1 cellular context compared by ENCODE assay signal in genomic region chr2:168075446-168075845, GRCh38.
TF ChIP-seq lines count a peak whose summit lies in the region.

No MANE protein-coding gene starts in this region.

TF ChIP-seq in WTC11, 78 proteins besides CTCF, POLR2A, EP300 and RAD21 (continued from another document):
- no peak for TF ChIP-seq AR (CRISPR knock-in tag; IDR thresholded peaks at IDR 0.05)
- TF ChIP-seq PREB (CRISPR knock-in tag; IDR thresholded peaks at IDR 0.05; ENCODE audit: borderline replicate concordance) = no peak
- no peak for TF ChIP-seq SP1 (CRISPR knock-in tag; conservative IDR thresholded peaks at IDR 0.05)
- no peak for TF ChIP-seq E2F4 (CRISPR knock-in tag; IDR thresholded peaks at IDR 0.05; ENCODE audit: borderline replicate concordance, low read depth)
- no peak for TF ChIP-seq RORB (CRISPR knock-in tag; IDR thresholded peaks at IDR 0.05)
- TF ChIP-seq IRF2 (CRISPR knock-in tag; IDR thresholded peaks at IDR 0.05; ENCODE audit: borderline replicate concordance, low read depth) = no peak
- no peak for TF ChIP-seq SMAD3 (CRISPR knock-in tag; IDR thresholded peaks at IDR 0.05; ENCODE audit: borderline replicate concordance)
